Comparison of ENCODE assay signal across 11 cellular contexts in genomic region chr1:65527211-65527610, GRCh38.
DNase-seq lines count a peak whose midpoint lies in the region; ATAC-seq and TF ChIP-seq lines count a peak whose summit lies in the region.
"Had no signal": no experiment of that assay in that cellular context is flagged by ENCODE, and none has a peak within 500 bp of the region (broad histone marks: within the 10 kb centered on the region; RNA-seq: fewer than 3 reads in every experiment).

No MANE protein-coding gene starts in this region.

- intact Hi-C loops in ascending aorta (cut with DNase I): no loop called here
- intact Hi-C loops in left ventricle myocardium superior (cut with micrococcal nuclease): no loop called here

- H3K27me3 ChIP-seq in ascending aorta: no peaks in the 10 kb centered on the region
- H3K27me3 ChIP-seq in upper lobe of left lung: peaks cover 0 to 12% (median 9%) of the 10 kb centered on the region in 4 donors

- peak; percentile 72 for DNase-seq in H4 (ENCODE audit: low spot score)
- DNase-seq in ascending aorta (ENCODE audit: low spot score in 2 of 2): no peak
- DNase-seq in left ventricle myocardium superior: no peak
- DNase-seq in upper lobe of left lung: no peak
- DNase-seq in AML-193 (lab: John Stamatoyannopoulos, UW): no peak
- no peak for DNase-seq in GOT3 (lab: John Stamatoyannopoulos, UW)
- DNase-seq in activated naive CD4-positive, alpha-beta T cell treated with anti-CD3 and anti-CD28 coated beads, Interleukin-2, amount 50 U/mL, for 72 hours (ENCODE audit: low spot score in 2 of 2): no peak
- DNase-seq: activated CD4-positive, alpha-beta memory T cell treated with anti-CD3 and anti-CD28 coated beads, Interleukin-2, amount 10 ng/mL, durations not matched to agents 7 days and 5 days; GDM1; head of caudate nucleus; stimulated activated naive CD4-positive, alpha-beta T cell treated with Interleukin-2 at 50 U/mL for 16 hours had no signal

- no peaks in the 10 kb centered on the region for H3K36me3 ChIP-seq in ascending aorta
- peaks cover 0 to 2% (median 0%) of the 10 kb centered on the region in 4 donors for H3K36me3 ChIP-seq in upper lobe of left lung

- TF ChIP-seq CTCF in ascending aorta (IDR thresholded peaks at IDR 0.05) (no peak), upper lobe of left lung (IDR thresholded peaks at IDR 0.05) (no peak)

- TF ChIP-seq EP300 in upper lobe of left lung (IDR thresholded peaks at IDR 0.05): no peak

- TF ChIP-seq POLR2A in upper lobe of left lung (IDR thresholded peaks at IDR 0.05): no peak

- peak; percentile 43 for ATAC-seq in left ventricle myocardium superior
- peak in 1 of 2 donors; percentile 21 for ATAC-seq in upper lobe of left lung (ENCODE audit: low FRiP score in 2 of 2)
- ATAC-seq in activated naive CD4-positive, alpha-beta T cell treated with anti-CD3 and anti-CD28 coated beads, Interleukin-2, amount 50 U/mL, for 72 hours: no peak

- H3K4me1 ChIP-seq in ascending aorta: peaks cover 0 to 23% of the 10 kb centered on the region in 2 donors
- peaks cover 4 to 13% (median 8%) of the 10 kb centered on the region in 4 donors for H3K4me1 ChIP-seq in upper lobe of left lung

- H3K9me3 Mint-ChIP-seq in activated naive CD4-positive, alpha-beta T cell treated with anti-CD3 and anti-CD28 coated beads, Interleukin-2, amount 50 U/mL, for 72 hours: peaks cover 0 to 10% of the 10 kb centered on the region in 2 donors
- H3K9me3 Mint-ChIP-seq: activated CD4-positive, alpha-beta memory T cell treated with anti-CD3 and anti-CD28 coated beads, Interleukin-2, amount 10 ng/mL, durations not matched to agents 7 days and 5 days had no signal

- H3K27ac ChIP-seq in ascending aorta: peak overlapping the region in 1 of 2 donors; percentile 33
- peak overlapping the region in 2 of 4 donors; percentile 75 to 86 for H3K27ac ChIP-seq in upper lobe of left lung

- no peak overlapping the region for H3K27ac Mint-ChIP-seq in activated naive CD4-positive, alpha-beta T cell treated with anti-CD3 and anti-CD28 coated beads, Interleukin-2, amount 50 U/mL, for 72 hours
- H3K27ac Mint-ChIP-seq: activated CD4-positive, alpha-beta memory T cell treated with anti-CD3 and anti-CD28 coated beads, Interleukin-2, amount 10 ng/mL, durations not matched to agents 7 days and 5 days had no signal

- H3K9me3 ChIP-seq in ascending aorta (no peaks in the 10 kb centered on the region), upper lobe of left lung (no peaks in the 10 kb centered on the region)

- WGBS in upper lobe of left lung, 2 donors: 36 to 43% methylated on average over 4 of the region's 4 CpGs

- peaks cover 7 to 20% of the 10 kb centered on the region in 2 donors for H3K36me3 Mint-ChIP-seq in activated naive CD4-positive, alpha-beta T cell treated with anti-CD3 and anti-CD28 coated beads, Interleukin-2, amount 50 U/mL, for 72 hours

- H3K4me3 ChIP-seq in ascending aorta (peak overlapping the region; percentile 15 to 61), upper lobe of left lung (peak overlapping the region in 3 of 4 donors; percentile 38 to 58 (median 55))
